1 cellular context compared by ENCODE assay signal in the genomic region with DNA sequence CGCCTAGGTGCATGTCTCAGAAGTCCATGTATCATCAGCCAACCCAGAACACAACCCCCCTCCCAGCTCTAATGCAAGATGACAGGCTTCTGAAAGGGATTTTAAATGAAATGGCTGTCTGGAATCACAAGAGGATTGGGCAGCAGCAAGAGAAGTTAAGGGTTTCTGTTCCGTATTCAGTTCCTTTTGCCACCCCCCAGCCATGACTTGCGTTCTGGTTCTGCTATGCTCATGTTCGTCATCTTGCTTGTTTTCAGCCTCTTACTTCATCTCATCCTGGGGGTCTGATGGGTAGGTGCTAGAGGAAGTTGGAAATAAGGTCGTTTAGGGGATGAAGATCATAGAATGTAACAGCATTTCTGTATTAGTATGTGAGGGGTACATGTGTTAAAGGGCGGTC.
TF ChIP-seq lines count a peak whose summit lies in the region.

No MANE protein-coding gene starts in this region.

TF ChIP-seq in HepG2, 621 proteins besides CTCF, POLR2A, EP300 and RAD21:
- TF ChIP-seq NFE2L1 (CRISPR knock-in tag; IDR thresholded peaks at IDR 0.05; ENCODE audit: borderline replicate concordance) (no peak), ZIK1 (CRISPR knock-in tag; IDR thresholded peaks at IDR 0.05; ENCODE audit: borderline replicate concordance, low read depth) (no peak), ZNF577 (CRISPR knock-in tag; IDR thresholded peaks at IDR 0.05; ENCODE audit: borderline replicate concordance, low read depth) (no peak), ZNF724P (CRISPR knock-in tag; IDR thresholded peaks at IDR 0.05; ENCODE audit: borderline replicate concordance) (no peak), ZMYM3 (CRISPR knock-in tag; IDR thresholded peaks at IDR 0.05) (no peak), HIVEP1 (CRISPR knock-in tag; IDR thresholded peaks at IDR 0.05) (no peak), NFYC (CRISPR knock-in tag; IDR thresholded peaks at IDR 0.05) (no peak), FOSL2 (CRISPR knock-in tag; IDR thresholded peaks at IDR 0.05) (no peak), ZSCAN31 (CRISPR knock-in tag; IDR thresholded peaks at IDR 0.05; ENCODE audit: low read depth) (no peak), ZNF547 (CRISPR knock-in tag; IDR thresholded peaks at IDR 0.05) (no peak), FOXA1 (IDR thresholded peaks at IDR 0.05) (no peak), FOXA1 (CRISPR knock-in tag; IDR thresholded peaks at IDR 0.05) (no peak), TP53 (CRISPR knock-in tag; conservative IDR thresholded peaks at IDR 0.05) (no peak), MTA3 (CRISPR knock-in tag; IDR thresholded peaks at IDR 0.05) (no peak), ZNF446 (CRISPR knock-in tag; IDR thresholded peaks at IDR 0.05) (no peak), ISL2 (CRISPR knock-in tag; IDR thresholded peaks at IDR 0.05) (no peak)
- TF ChIP-seq, protein P1, sequence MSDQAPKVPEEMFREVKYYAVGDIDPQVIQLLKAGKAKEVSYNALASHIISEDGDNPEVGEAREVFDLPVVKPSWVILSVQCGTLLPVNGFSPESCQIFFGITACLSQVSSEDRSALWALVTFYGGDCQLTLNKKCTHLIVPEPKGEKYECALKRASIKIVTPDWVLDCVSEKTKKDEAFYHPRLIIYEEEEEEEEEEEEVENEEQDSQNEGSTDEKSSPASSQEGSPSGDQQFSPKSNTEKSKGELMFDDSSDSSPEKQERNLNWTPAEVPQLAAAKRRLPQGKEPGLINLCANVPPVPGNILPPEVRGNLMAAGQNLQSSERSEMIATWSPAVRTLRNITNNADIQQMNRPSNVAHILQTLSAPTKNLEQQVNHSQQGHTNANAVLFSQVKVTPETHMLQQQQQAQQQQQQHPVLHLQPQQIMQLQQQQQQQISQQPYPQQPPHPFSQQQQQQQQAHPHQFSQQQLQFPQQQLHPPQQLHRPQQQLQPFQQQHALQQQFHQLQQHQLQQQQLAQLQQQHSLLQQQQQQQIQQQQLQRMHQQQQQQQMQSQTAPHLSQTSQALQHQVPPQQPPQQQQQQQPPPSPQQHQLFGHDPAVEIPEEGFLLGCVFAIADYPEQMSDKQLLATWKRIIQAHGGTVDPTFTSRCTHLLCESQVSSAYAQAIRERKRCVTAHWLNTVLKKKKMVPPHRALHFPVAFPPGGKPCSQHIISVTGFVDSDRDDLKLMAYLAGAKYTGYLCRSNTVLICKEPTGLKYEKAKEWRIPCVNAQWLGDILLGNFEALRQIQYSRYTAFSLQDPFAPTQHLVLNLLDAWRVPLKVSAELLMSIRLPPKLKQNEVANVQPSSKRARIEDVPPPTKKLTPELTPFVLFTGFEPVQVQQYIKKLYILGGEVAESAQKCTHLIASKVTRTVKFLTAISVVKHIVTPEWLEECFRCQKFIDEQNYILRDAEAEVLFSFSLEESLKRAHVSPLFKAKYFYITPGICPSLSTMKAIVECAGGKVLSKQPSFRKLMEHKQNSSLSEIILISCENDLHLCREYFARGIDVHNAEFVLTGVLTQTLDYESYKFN (CRISPR knock-in tag; conservative IDR thresholded peaks at IDR 0.05): no peak
